ENCODE assay signal across 25 cellular contexts in the genomic region with DNA sequence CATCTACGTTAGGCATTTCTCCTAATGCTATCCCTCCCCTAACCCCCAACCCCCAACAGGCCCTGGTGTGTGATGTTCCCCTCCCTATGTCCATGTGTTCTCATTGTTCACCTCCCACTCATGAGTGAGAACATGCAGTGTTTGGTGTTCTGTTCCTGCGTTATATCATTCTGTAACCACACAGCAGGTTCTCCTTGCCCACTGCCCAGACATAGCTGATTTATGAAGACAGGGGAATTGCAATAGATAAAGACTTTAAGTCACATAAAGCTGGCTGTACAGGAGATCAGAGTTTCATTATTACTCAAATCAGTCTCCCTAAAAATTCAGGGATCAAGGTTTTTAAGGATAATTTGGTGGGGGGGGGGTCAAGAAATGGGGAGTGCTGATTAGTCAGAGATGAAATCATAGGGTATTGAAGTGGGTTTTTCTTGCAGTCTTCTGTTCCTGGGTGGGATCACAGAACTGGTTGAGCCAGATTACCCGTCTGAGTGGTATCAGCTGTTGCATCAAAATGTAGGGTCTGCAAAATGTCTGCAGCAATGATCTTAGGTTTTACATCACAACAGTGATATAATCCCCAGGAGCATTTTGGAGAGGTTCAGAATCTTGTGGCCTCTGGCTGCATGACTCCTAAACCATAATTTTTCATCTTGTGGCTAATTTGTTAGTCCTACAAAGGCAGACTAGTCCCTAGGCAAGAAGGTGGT.
"Had no signal": no experiment of that assay in that cellular context is flagged by ENCODE, and none has a peak within 500 bp of the region (broad histone marks: within the 10 kb centered on the region; RNA-seq: fewer than 3 reads in every experiment).

No MANE protein-coding gene starts in this region.

- H3K36me3 Mint-ChIP-seq: immature natural killer cell; naive thymus-derived CD4-positive, alpha-beta T cell; stimulated activated naive B cell treated with anti-CD40 and anti-IgM and Interleukin-4, amounts not matched to agents 10 μg/mL and 1 μg/mL and 100 μg/mL, for 72 hours had no signal

- H3K4me3 Mint-ChIP-seq: immature natural killer cell; naive thymus-derived CD4-positive, alpha-beta T cell; stimulated activated naive B cell treated with anti-CD40 and anti-IgM and Interleukin-4, amounts not matched to agents 10 μg/mL and 1 μg/mL and 100 μg/mL, for 72 hours; stimulated activated naive CD8-positive, alpha-beta T cell treated with anti-CD3 and anti-CD28 coated beads, Interleukin-15, amount 100 ng/mL, for 72 hours had no signal

- H3K4me1 Mint-ChIP-seq: immature natural killer cell; naive thymus-derived CD4-positive, alpha-beta T cell; stimulated activated naive B cell treated with anti-CD40 and anti-IgM and Interleukin-4, amounts not matched to agents 10 μg/mL and 1 μg/mL and 100 μg/mL, for 72 hours; stimulated activated naive CD8-positive, alpha-beta T cell treated with anti-CD3 and anti-CD28 coated beads, Interleukin-15, amount 100 ng/mL, for 72 hours had no signal

- H3K36me3 ChIP-seq: esophagus muscularis mucosa, gastrocnemius medialis, heart right ventricle, neutrophil, right lobe of liver, spleen, tibial nerve had no signal

- H3K27ac ChIP-seq: dorsolateral prefrontal cortex, epithelial cell of prostate, esophagus muscularis mucosa, gastrocnemius medialis, heart right ventricle, neutrophil, psoas muscle, right lobe of liver, spleen, testis, tibial nerve had no signal

- DNase-seq: cortex of kidney; dorsolateral prefrontal cortex; effector memory CD4-positive, alpha-beta T cell; gastrocnemius medialis; heart right ventricle; immature natural killer cell; kidney; left cardiac atrium; left ventricle myocardium superior; mesenchymal stem cell; naive thymus-derived CD4-positive, alpha-beta T cell; psoas muscle; retina; right lobe of liver; spleen; stimulated activated CD4-positive, alpha-beta T cell treated with anti-CD3 and anti-CD28 coated beads, Interleukin-2, amount 100 ng/mL, for 24 hours; stimulated activated CD4-positive, alpha-beta T cell treated with anti-CD3 and anti-CD28 coated beads, Interleukin-4, amount 100 ng/mL, for 4 hours; stimulated activated naive B cell treated with anti-CD40 and anti-IgM and Interleukin-4, amounts not matched to agents 10 μg/mL and 1 μg/mL and 100 μg/mL, for 72 hours; stimulated activated naive CD8-positive, alpha-beta T cell treated with anti-CD3 and anti-CD28 coated beads, Interleukin-15, amount 100 ng/mL, for 72 hours; testis had no signal

- H3K27me3 Mint-ChIP-seq: naive thymus-derived CD4-positive, alpha-beta T cell; stimulated activated naive B cell treated with anti-CD40 and anti-IgM and Interleukin-4, amounts not matched to agents 10 μg/mL and 1 μg/mL and 100 μg/mL, for 72 hours; stimulated activated naive CD8-positive, alpha-beta T cell treated with anti-CD3 and anti-CD28 coated beads, Interleukin-15, amount 100 ng/mL, for 72 hours had no signal

- H3K4me1 ChIP-seq: esophagus muscularis mucosa, gastrocnemius medialis, heart right ventricle, psoas muscle, right lobe of liver, spleen, testis, tibial nerve had no signal

- H3K9me3 ChIP-seq: esophagus muscularis mucosa, gastrocnemius medialis, heart right ventricle, neutrophil, psoas muscle, right lobe of liver, testis, tibial nerve had no signal

- H3K27ac Mint-ChIP-seq: immature natural killer cell; naive thymus-derived CD4-positive, alpha-beta T cell; stimulated activated naive B cell treated with anti-CD40 and anti-IgM and Interleukin-4, amounts not matched to agents 10 μg/mL and 1 μg/mL and 100 μg/mL, for 72 hours; stimulated activated naive CD8-positive, alpha-beta T cell treated with anti-CD3 and anti-CD28 coated beads, Interleukin-15, amount 100 ng/mL, for 72 hours had no signal

- H3K4me3 ChIP-seq: dorsolateral prefrontal cortex, esophagus muscularis mucosa, gastrocnemius medialis, heart right ventricle, lung, psoas muscle, right lobe of liver, spleen, testis, tibial nerve had no signal

- H3K27me3 ChIP-seq: dorsolateral prefrontal cortex, esophagus muscularis mucosa, gastrocnemius medialis, heart right ventricle, neutrophil, right lobe of liver, spleen, testis, tibial nerve had no signal
